ENCODE assay signal across 24 cellular contexts in the genomic region with DNA sequence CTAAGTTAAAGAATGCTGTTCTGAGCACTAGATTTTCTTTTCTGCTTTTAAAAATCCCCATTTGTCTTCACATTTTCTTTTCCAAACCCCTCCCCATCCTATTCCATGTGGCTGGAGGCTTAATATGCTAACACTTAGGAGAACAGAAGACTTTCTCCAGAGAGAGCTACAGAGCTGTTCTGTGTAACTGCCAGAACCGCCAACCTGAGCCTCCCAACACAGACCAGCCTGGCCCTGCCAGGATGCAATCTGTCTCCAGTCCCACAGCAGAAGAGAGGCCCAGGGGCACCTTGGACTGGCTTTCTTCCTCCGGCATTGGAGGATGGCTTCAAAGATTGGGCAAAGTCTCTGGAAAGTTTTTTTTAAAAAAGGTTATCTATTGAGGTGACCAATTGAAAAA.
"Had no signal": no experiment of that assay in that cellular context is flagged by ENCODE, and none has a peak within 500 bp of the region (broad histone marks: within the 10 kb centered on the region; RNA-seq: fewer than 3 reads in every experiment).

No MANE protein-coding gene starts in this region.

- H3K36me3 ChIP-seq: left ventricle myocardium inferior, right lobe of liver, suprapubic skin, WERI-Rb-1 had no signal

- H3K4me1 ChIP-seq: right lobe of liver had no signal

- H3K27ac ChIP-seq: dorsolateral prefrontal cortex, left ventricle myocardium inferior, psoas muscle, right lobe of liver, suprapubic skin, WERI-Rb-1 had no signal

- H3K9me3 Mint-ChIP-seq: activated naive CD4-positive, alpha-beta T cell treated with anti-CD3 and anti-CD28 coated beads, Interleukin-2, amount 10 ng/mL, durations not matched to agents 7 days and 5 days; activated naive CD8-positive, alpha-beta T cell treated with anti-CD3 and anti-CD28 coated beads, Interleukin-2, amount 50 U/mL, for 24 hours; endodermal cell had no signal

- H3K4me3 Mint-ChIP-seq: activated naive CD4-positive, alpha-beta T cell treated with anti-CD3 and anti-CD28 coated beads, Interleukin-2, amount 10 ng/mL, durations not matched to agents 7 days and 5 days; activated naive CD8-positive, alpha-beta T cell treated with anti-CD3 and anti-CD28 coated beads, Interleukin-2, amount 50 U/mL, for 24 hours; endodermal cell; memory B cell; naive B cell; stimulated activated naive CD8-positive, alpha-beta T cell treated with anti-CD3 and anti-CD28 coated beads, Interleukin-15, amount 100 ng/mL, for 72 hours; type B pancreatic cell had no signal

- DNase-seq: activated CD4-positive, alpha-beta T cell treated with anti-CD3 and anti-CD28 coated beads for 1 hour; activated CD8-positive, alpha-beta memory T cell treated with anti-CD3 and anti-CD28 coated beads for 24 hours; activated CD8-positive, alpha-beta memory T cell treated with anti-CD3 and anti-CD28 coated beads, Interleukin-2, amount 50 U/mL, for 48 hours; activated effector memory CD4-positive, alpha-beta T cell treated with Interleukin-2 at 50 U/mL for 16 hours; activated naive CD4-positive, alpha-beta T cell treated with anti-CD3 and anti-CD28 coated beads, Interleukin-2, amount 10 ng/mL, durations not matched to agents 7 days and 5 days; activated naive CD8-positive, alpha-beta T cell treated with anti-CD3 and anti-CD28 coated beads, Interleukin-2, amount 50 U/mL, for 24 hours; activated T-cell treated with anti-CD3 and anti-CD28 coated beads, Interleukin-2, amount 50 U/mL, for 48 hours; endodermal cell; foreskin melanocyte; head of caudate nucleus; left ventricle myocardium inferior; mucosa of descending colon; naive B cell; psoas muscle; right lobe of liver; small intestine; stimulated activated CD4-positive, alpha-beta T cell treated with anti-CD3 and anti-CD28 coated beads, Interleukin-4, amount 100 ng/mL, for 1 hour; stimulated activated naive CD8-positive, alpha-beta T cell treated with anti-CD3 and anti-CD28 coated beads, Interleukin-15, amount 100 ng/mL, for 72 hours; T-helper 2 cell; WERI-Rb-1 had no signal

- H3K36me3 Mint-ChIP-seq: activated naive CD4-positive, alpha-beta T cell treated with anti-CD3 and anti-CD28 coated beads, Interleukin-2, amount 10 ng/mL, durations not matched to agents 7 days and 5 days; memory B cell; naive B cell had no signal

- H3K4me1 Mint-ChIP-seq: activated naive CD4-positive, alpha-beta T cell treated with anti-CD3 and anti-CD28 coated beads, Interleukin-2, amount 10 ng/mL, durations not matched to agents 7 days and 5 days; activated naive CD8-positive, alpha-beta T cell treated with anti-CD3 and anti-CD28 coated beads, Interleukin-2, amount 50 U/mL, for 24 hours; memory B cell; naive B cell; stimulated activated naive CD8-positive, alpha-beta T cell treated with anti-CD3 and anti-CD28 coated beads, Interleukin-15, amount 100 ng/mL, for 72 hours had no signal

- ATAC-seq: activated naive CD8-positive, alpha-beta T cell treated with anti-CD3 and anti-CD28 coated beads, Interleukin-2, amount 50 U/mL, for 24 hours; mucosa of descending colon; psoas muscle; right lobe of liver; stimulated activated naive CD8-positive, alpha-beta T cell treated with anti-CD3 and anti-CD28 coated beads, Interleukin-15, amount 100 ng/mL, for 72 hours had no signal

- H3K4me3 ChIP-seq: dorsolateral prefrontal cortex, left ventricle myocardium inferior, mucosa of descending colon, psoas muscle, right lobe of liver, suprapubic skin had no signal

- H3K27me3 Mint-ChIP-seq: activated naive CD4-positive, alpha-beta T cell treated with anti-CD3 and anti-CD28 coated beads, Interleukin-2, amount 10 ng/mL, durations not matched to agents 7 days and 5 days; activated naive CD8-positive, alpha-beta T cell treated with anti-CD3 and anti-CD28 coated beads, Interleukin-2, amount 50 U/mL, for 24 hours; stimulated activated naive CD8-positive, alpha-beta T cell treated with anti-CD3 and anti-CD28 coated beads, Interleukin-15, amount 100 ng/mL, for 72 hours; type B pancreatic cell had no signal

- H3K27me3 ChIP-seq: right lobe of liver, suprapubic skin had no signal

- H3K27ac Mint-ChIP-seq: activated naive CD4-positive, alpha-beta T cell treated with anti-CD3 and anti-CD28 coated beads, Interleukin-2, amount 10 ng/mL, durations not matched to agents 7 days and 5 days; activated naive CD8-positive, alpha-beta T cell treated with anti-CD3 and anti-CD28 coated beads, Interleukin-2, amount 50 U/mL, for 24 hours; endodermal cell; memory B cell; naive B cell; stimulated activated naive CD8-positive, alpha-beta T cell treated with anti-CD3 and anti-CD28 coated beads, Interleukin-15, amount 100 ng/mL, for 72 hours; type B pancreatic cell had no signal

- H3K9me3 ChIP-seq: left ventricle myocardium inferior, mucosa of descending colon, psoas muscle, right lobe of liver, suprapubic skin had no signal
